15 cellular contexts compared by ENCODE assay signal in the genomic region with DNA sequence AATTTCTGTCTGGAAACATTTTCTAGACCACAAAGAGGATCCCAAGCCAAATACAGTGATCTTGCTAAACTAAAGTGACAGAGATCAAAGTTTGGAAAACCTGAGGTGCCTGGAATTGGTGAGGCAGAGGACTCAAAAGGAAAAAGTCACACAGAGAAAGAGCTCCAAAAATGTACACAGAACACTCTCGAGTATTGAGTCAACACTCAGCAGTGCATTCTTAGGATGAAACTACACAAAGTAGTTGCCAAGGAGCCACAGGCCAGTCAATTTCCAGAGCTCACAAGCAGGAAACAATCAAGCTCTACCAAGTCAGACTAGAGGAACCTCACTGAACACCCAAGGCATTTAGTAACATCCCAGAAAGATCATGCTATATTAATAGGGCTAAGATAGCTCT.
A peak's percentile ranks its signal among the peaks of the same experiment; 100 is the strongest.
DNase-seq lines count a peak whose midpoint lies in the region; ATAC-seq lines count a peak whose summit lies in the region.
"Had no signal": no experiment of that assay in that cellular context is flagged by ENCODE, and none has a peak within 500 bp of the region (broad histone marks: within the 10 kb centered on the region; RNA-seq: fewer than 3 reads in every experiment).

No MANE protein-coding gene starts in this region.

- in situ Hi-C loops in GM23248 (cut with MboI): no loop called here

- no peak overlapping the region for H2BK120ac ChIP-seq in mesenchymal stem cell (ENCODE audit: low read depth, low read length)

- H3K79me1 ChIP-seq in mesenchymal stem cell (replicated peaks; ENCODE audit: low read length, poor library complexity, severe bottlenecking): peaks cover 13% of the 10 kb centered on the region

- no peak overlapping the region for H2AK5ac ChIP-seq in mesenchymal stem cell (ENCODE audit: low read length, severe bottlenecking)

- 20 to 23% methylated on average over 1 of the region's 1 CpG for WGBS in GM23248 (ENCODE audit: low coverage in 1 of 2, low lambda C conversion rate in 2 of 2, missing lambda C conversion rate in 2 of 2), 2 experiments
- 86% methylated on average over 1 of the region's 1 CpG for WGBS in mesenchymal stem cell

- no peak overlapping the region for H2AFZ ChIP-seq in GM23248
- H2AFZ ChIP-seq in mesenchymal stem cell (ENCODE audit: low read depth, low read length): no peak overlapping the region

- H3F3A ChIP-seq in GM23248 (ENCODE audit: insufficient read depth): peaks cover 18% of the 10 kb centered on the region; the same call in 1 of the 2 replicates

- H3K23ac ChIP-seq in mesenchymal stem cell (ENCODE audit: low read length in 2 of 2): no peak overlapping the region

- H3K4me2 ChIP-seq in GM23248 (ENCODE audit: unreplicated experiment): no peak overlapping the region
- no peak overlapping the region for H3K4me2 ChIP-seq in mesenchymal stem cell (ENCODE audit: low read length, poor library complexity, severe bottlenecking)

- no peak overlapping the region for H2BK12ac ChIP-seq in mesenchymal stem cell (ENCODE audit: low read length in 2 of 2)

- H3K9ac ChIP-seq in GM23248 (peak overlapping the region; percentile 40), mesenchymal stem cell (ENCODE audit: low read length) (peak overlapping the region; percentile 72)

- H3K4me1 ChIP-seq in GM23248 (ENCODE audit: insufficient read depth) (peaks cover 27% of the 10 kb centered on the region), mesenchymal stem cell (ENCODE audit: control insufficient read depth, insufficient read depth, low read depth, low read length) (peaks cover 5% of the 10 kb centered on the region)

- peaks cover 4% of the 10 kb centered on the region; the same call in 1 of the 2 replicates for H3K79me2 ChIP-seq in GM23248 (ENCODE audit: insufficient read depth)

- no peak overlapping the region for H3K18ac ChIP-seq in mesenchymal stem cell (ENCODE audit: low read depth in 1 of 2, low read length in 2 of 2)

- no peak overlapping the region for H4K91ac ChIP-seq in mesenchymal stem cell (ENCODE audit: low read length)

- H3K27me3 ChIP-seq in GM23248 (replicated peaks; ENCODE audit: insufficient read depth) (no peaks in the 10 kb centered on the region), mesenchymal stem cell (ENCODE audit: control insufficient read depth in 1 of 2, insufficient read depth in 1 of 2, low read length in 2 of 2) (no peaks in the 10 kb centered on the region)
- H3K27me3 ChIP-seq: tibial nerve had no signal

- H4K20me1 ChIP-seq in GM23248 (ENCODE audit: insufficient read depth): no peaks in the 10 kb centered on the region

- H3K9me3 ChIP-seq in GM23248 (ENCODE audit: low read depth) (no peaks in the 10 kb centered on the region), mesenchymal stem cell (ENCODE audit: control insufficient read depth, low read length) (no peaks in the 10 kb centered on the region)
- H3K9me3 ChIP-seq: psoas muscle, tibial nerve had no signal

- no peak overlapping the region for H3K4ac ChIP-seq in mesenchymal stem cell (ENCODE audit: low read depth in 1 of 2, low read length in 2 of 2)

- no peak overlapping the region for H4K8ac ChIP-seq in mesenchymal stem cell (ENCODE audit: low read length)

- H3K14ac ChIP-seq in mesenchymal stem cell (ENCODE audit: low read length in 2 of 2): no peak overlapping the region

- DNase-seq in activated CD4-positive, alpha-beta T cell treated with anti-CD3 and anti-CD28 coated beads for 48 hours: peak; percentile 48
- DNase-seq in activated CD4-positive, alpha-beta T cell treated with anti-CD3 and anti-CD28 coated beads for 4 hours: no peak
- peak; percentile 91 for DNase-seq in GM23248
- peak; percentile 32 for DNase-seq in amniotic epithelial cell (ENCODE audit: low read depth)
- DNase-seq in mesenchymal stem cell: peak; percentile 66
- no peak for DNase-seq in GDM1 (lab: John Stamatoyannopoulos, UW)
- no peak for DNase-seq in NCI-H2196 treated with DMSO at 0.1 percent for 48 hours (lab: John Stamatoyannopoulos, UW; ENCODE audit: unreplicated experiment)
- DNase-seq: amniotic stem cell, midbrain, NCI-H1105, NCI-H526, psoas muscle had no signal

- H3K9me2 ChIP-seq in GM23248 (ENCODE audit: insufficient read depth): no peaks in the 10 kb centered on the region

- no peak overlapping the region for H2BK15ac ChIP-seq in mesenchymal stem cell (ENCODE audit: low read depth, poor library complexity, severe bottlenecking)

- H2BK5ac ChIP-seq in mesenchymal stem cell (ENCODE audit: low read depth, low read length, poor library complexity, severe bottlenecking): no peak overlapping the region

- H3K36me3 ChIP-seq in GM23248 (ENCODE audit: low read depth) (peaks cover 18% of the 10 kb centered on the region), mesenchymal stem cell (ENCODE audit: control insufficient read depth in 1 of 2, insufficient read depth in 2 of 2, low read depth in 1 of 2, low read length in 2 of 2) (peaks cover 13 to 51% of the 10 kb centered on the region in 2 experiments)

- ATAC-seq in GM21360 (IDR thresholded peaks at IDR 0.05; ENCODE audit: unreplicated experiment): no peak
- ATAC-seq: psoas muscle had no signal

- H3K4me3 ChIP-seq in GM23248: no peak overlapping the region
- H3K4me3 ChIP-seq in mesenchymal stem cell (ENCODE audit: insufficient read depth in 1 of 2, low read depth in 1 of 2, low read length in 2 of 2): no peak overlapping the region
- H3K4me3 ChIP-seq: psoas muscle, tibial nerve had no signal

- peak overlapping the region; percentile 80 for H3K27ac ChIP-seq in GM23248
- no peak overlapping the region for H3K27ac ChIP-seq in mesenchymal stem cell (ENCODE audit: low read length, poor library complexity, severe bottlenecking)
- H3K27ac ChIP-seq: psoas muscle, tibial nerve, VCaP had no signal

Comparison
In these comparisons a context has a peak if more than half of its experiments do, and no peak if none do; other contexts are left out.
1. DNase-seq: peak in activated CD4-positive, alpha-beta T cell treated with anti-CD3 and anti-CD28 coated beads for 48 hours (single experiment), GM23248 (single experiment), amniotic epithelial cell (single experiment) and mesenchymal stem cell (single experiment); none in activated CD4-positive, alpha-beta T cell treated with anti-CD3 and anti-CD28 coated beads for 4 hours (0 of 2), GDM1 (single experiment) and NCI-H2196 treated with DMSO at 0.1 percent for 48 hours (single experiment).